13 cellular contexts compared by ENCODE assay signal in the genomic region with DNA sequence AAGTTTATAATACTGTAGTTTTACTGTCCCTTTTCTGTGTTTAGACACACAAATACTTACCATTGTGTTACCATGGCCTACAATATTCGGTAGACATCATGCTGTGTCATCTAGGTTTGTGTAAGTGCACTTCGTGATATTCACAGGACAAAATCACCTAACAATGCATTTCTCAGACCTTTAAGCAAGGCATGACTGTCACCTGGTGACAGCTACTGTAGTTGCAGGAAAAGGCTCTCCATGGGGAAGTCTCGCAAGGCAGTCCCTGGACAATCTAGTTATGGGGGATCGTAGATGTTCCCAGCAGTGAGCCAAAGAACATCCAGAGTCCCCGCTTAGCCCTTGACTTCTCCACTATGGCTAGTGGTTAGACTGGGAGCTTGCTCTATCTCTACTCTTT.
DNase-seq lines count a peak whose midpoint lies in the region; ATAC-seq, FAIRE-seq and TF ChIP-seq lines count a peak whose summit lies in the region.
"Had no signal": no experiment of that assay in that cellular context is flagged by ENCODE, and none has a peak within 500 bp of the region (broad histone marks: within the 10 kb centered on the region; RNA-seq: fewer than 3 reads in every experiment).

No MANE protein-coding gene starts in this region.

- FAIRE-seq in bronchial epithelial cell (lab: Jason Lieb, UNC): peak; percentile 23

- H3F3A ChIP-seq in neural progenitor cell (ENCODE audit: low read depth): peaks cover 15% of the 10 kb centered on the region

- no peak overlapping the region for H3K4me3 Mint-ChIP-seq in neural progenitor cell
- no peak overlapping the region for H3K4me3 Mint-ChIP-seq in activated T-helper 1 cell treated with anti-CD3 and anti-CD28 coated beads, Interleukin-12 subunit alpha, Interleukin-12 subunit beta, Interleukin-2, Interleukin-4 antibody, amounts not matched to agents 30 ng/mL and 10 ng/mL and 1 ng/mL, durations not matched to agents 14 hours and 24 hours and 36 hours
- H3K4me3 Mint-ChIP-seq: activated naive CD8-positive, alpha-beta T cell; dendritic cell treated with granulocyte-macrophage colony-stimulating factor and Interleukin-4, amounts not matched to agents 40 ng/mL and 50 ng/mL, for 4 days had no signal

- no peak for TF ChIP-seq EP300 in Ishikawa (IDR thresholded peaks at IDR 0.05; ENCODE audit: borderline replicate concordance)

- H3K9me3 ChIP-seq in neural progenitor cell (ENCODE audit: low read depth): no peaks in the 10 kb centered on the region
- H3K9me3 ChIP-seq: thyroid gland had no signal

- peak; percentile 46 for TF ChIP-seq RAD21 in Ishikawa (IDR thresholded peaks at IDR 0.05; ENCODE audit: low read depth)

- H3K36me3 Mint-ChIP-seq in neural progenitor cell: peaks cover 7% of the 10 kb centered on the region
- H3K36me3 Mint-ChIP-seq in activated T-helper 1 cell treated with anti-CD3 and anti-CD28 coated beads, Interleukin-12 subunit alpha, Interleukin-12 subunit beta, Interleukin-2, Interleukin-4 antibody, amounts not matched to agents 30 ng/mL and 10 ng/mL and 1 ng/mL, durations not matched to agents 14 hours and 24 hours and 36 hours (ENCODE audit: low read depth): peaks cover 14% of the 10 kb centered on the region
- H3K36me3 Mint-ChIP-seq: activated naive CD8-positive, alpha-beta T cell had no signal

- H3K4me3 ChIP-seq in bronchial epithelial cell (ENCODE audit: low read depth, low read length) (no peak overlapping the region), neural progenitor cell (no peak overlapping the region)
- H3K4me3 ChIP-seq: thyroid gland had no signal

- H3K79me2 ChIP-seq in neural progenitor cell (ENCODE audit: low read depth): no peaks in the 10 kb centered on the region

- H3K4me1 ChIP-seq in neural progenitor cell: peaks cover 16% of the 10 kb centered on the region
- H3K4me1 ChIP-seq: thyroid gland had no signal

- H3K4me2 ChIP-seq in neural progenitor cell: no peak overlapping the region

- H3K27me3 Mint-ChIP-seq in neural progenitor cell (ENCODE audit: insufficient read depth, low read depth): peaks cover 8% of the 10 kb centered on the region
- peaks cover 15% of the 10 kb centered on the region for H3K27me3 Mint-ChIP-seq in activated T-helper 1 cell treated with anti-CD3 and anti-CD28 coated beads, Interleukin-12 subunit alpha, Interleukin-12 subunit beta, Interleukin-2, Interleukin-4 antibody, amounts not matched to agents 30 ng/mL and 10 ng/mL and 1 ng/mL, durations not matched to agents 14 hours and 24 hours and 36 hours (ENCODE audit: insufficient read depth)

- H2AFZ ChIP-seq in neural progenitor cell (replicated peaks): no peak overlapping the region

- ATAC-seq in HG02852 (IDR thresholded peaks at IDR 0.05; ENCODE audit: unreplicated experiment): no peak

- H3K36me3 ChIP-seq in bronchial epithelial cell (ENCODE audit: control insufficient read depth, insufficient read depth, low read length) (peaks cover 2% of the 10 kb centered on the region), neural progenitor cell (no peaks in the 10 kb centered on the region)

- H3K27me3 ChIP-seq in bronchial epithelial cell (ENCODE audit: control insufficient read depth, insufficient read depth, low read length): peaks cover 3% of the 10 kb centered on the region
- H3K27me3 ChIP-seq in neural progenitor cell: no peaks in the 10 kb centered on the region
- H3K27me3 ChIP-seq: thyroid gland had no signal

- H3K9ac ChIP-seq in neural progenitor cell: no peak overlapping the region

- no peak overlapping the region for H3K27ac ChIP-seq in neural progenitor cell
- H3K27ac ChIP-seq: thyroid gland had no signal

- DNase-seq in ELR (ENCODE audit: low read depth): peak; percentile 16
- DNase-seq in bronchial epithelial cell (ENCODE audit: low read depth): peak; percentile 31
- DNase-seq in neural progenitor cell (ENCODE audit: low spot score): peak; percentile 52
- no peak for DNase-seq in AG20443 (ENCODE audit: low spot score)
- no peak for DNase-seq in activated T-helper 1 cell treated with anti-CD3 and anti-CD28 coated beads, Interleukin-12 subunit alpha, Interleukin-12 subunit beta, Interleukin-2, Interleukin-4 antibody, amounts not matched to agents 30 ng/mL and 10 ng/mL and 1 ng/mL, durations not matched to agents 14 hours and 24 hours and 36 hours (ENCODE audit: low spot score)
- DNase-seq: KBM-7, NCI-H2081 treated with DMSO at 0.1 percent for 48 hours, RPMI8226, thyroid gland had no signal

- H4K20me1 ChIP-seq in neural progenitor cell (ENCODE audit: low read depth): no peaks in the 10 kb centered on the region

- intact Hi-C loops in activated T-helper 1 cell treated with anti-CD3 and anti-CD28 coated beads, Interleukin-12 subunit alpha, Interleukin-12 subunit beta, Interleukin-2, Interleukin-4 antibody, amounts not matched to agents 30 ng/mL and 10 ng/mL and 1 ng/mL, durations not matched to agents 14 hours and 24 hours and 36 hours (cut with micrococcal nuclease): no loop called here

- H3K4me1 Mint-ChIP-seq in neural progenitor cell: peaks cover 12% of the 10 kb centered on the region
- H3K4me1 Mint-ChIP-seq in activated T-helper 1 cell treated with anti-CD3 and anti-CD28 coated beads, Interleukin-12 subunit alpha, Interleukin-12 subunit beta, Interleukin-2, Interleukin-4 antibody, amounts not matched to agents 30 ng/mL and 10 ng/mL and 1 ng/mL, durations not matched to agents 14 hours and 24 hours and 36 hours (ENCODE audit: low read depth): no peaks in the 10 kb centered on the region

- H3K27ac Mint-ChIP-seq in neural progenitor cell: no peak overlapping the region
- H3K27ac Mint-ChIP-seq in activated T-helper 1 cell treated with anti-CD3 and anti-CD28 coated beads, Interleukin-12 subunit alpha, Interleukin-12 subunit beta, Interleukin-2, Interleukin-4 antibody, amounts not matched to agents 30 ng/mL and 10 ng/mL and 1 ng/mL, durations not matched to agents 14 hours and 24 hours and 36 hours: no peak overlapping the region
- H3K27ac Mint-ChIP-seq: activated naive CD8-positive, alpha-beta T cell; dendritic cell treated with granulocyte-macrophage colony-stimulating factor and Interleukin-4, amounts not matched to agents 40 ng/mL and 50 ng/mL, for 4 days had no signal

- no peaks in the 10 kb centered on the region for H3K9me3 Mint-ChIP-seq in neural progenitor cell
- no peaks in the 10 kb centered on the region for H3K9me3 Mint-ChIP-seq in activated T-helper 1 cell treated with anti-CD3 and anti-CD28 coated beads, Interleukin-12 subunit alpha, Interleukin-12 subunit beta, Interleukin-2, Interleukin-4 antibody, amounts not matched to agents 30 ng/mL and 10 ng/mL and 1 ng/mL, durations not matched to agents 14 hours and 24 hours and 36 hours
- H3K9me3 Mint-ChIP-seq: dendritic cell treated with granulocyte-macrophage colony-stimulating factor and Interleukin-4, amounts not matched to agents 40 ng/mL and 50 ng/mL, for 4 days had no signal

- TF ChIP-seq CTCF in bronchial epithelial cell (IDR thresholded peaks at IDR 0.05; ENCODE audit: insufficient read depth, low read length, severe bottlenecking) (peak; percentile 61), neural progenitor cell (IDR thresholded peaks at IDR 0.05) (peak; percentile 67)

TF ChIP-seq in Ishikawa, 13 proteins besides CTCF, POLR2A, EP300 and RAD21:
- TF ChIP-seq TAF1 (IDR thresholded peaks at IDR 0.05; ENCODE audit: low read depth) (no peak), EGR1 (IDR thresholded peaks at IDR 0.05) (no peak), MAX (IDR thresholded peaks at IDR 0.05) (no peak), FOXM1 (IDR thresholded peaks at IDR 0.05; ENCODE audit: borderline replicate concordance, low read depth) (no peak), CREB1 (IDR thresholded peaks at IDR 0.05; ENCODE audit: low read depth) (no peak)
- TF ChIP-seq, protein P1, sequence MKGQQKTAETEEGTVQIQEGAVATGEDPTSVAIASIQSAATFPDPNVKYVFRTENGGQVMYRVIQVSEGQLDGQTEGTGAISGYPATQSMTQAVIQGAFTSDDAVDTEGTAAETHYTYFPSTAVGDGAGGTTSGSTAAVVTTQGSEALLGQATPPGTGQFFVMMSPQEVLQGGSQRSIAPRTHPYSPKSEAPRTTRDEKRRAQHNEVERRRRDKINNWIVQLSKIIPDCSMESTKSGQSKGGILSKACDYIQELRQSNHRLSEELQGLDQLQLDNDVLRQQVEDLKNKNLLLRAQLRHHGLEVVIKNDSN (IDR thresholded peaks at IDR 0.05): no peak

Comparison
In these comparisons a context has a peak if more than half of its experiments do, and no peak if none do; other contexts are left out.
1. DNase-seq: peak in ELR (single experiment), bronchial epithelial cell (single experiment) and neural progenitor cell (single experiment); none in AG20443 (single experiment) and activated T-helper 1 cell treated with anti-CD3 and anti-CD28 coated beads, Interleukin-12 subunit alpha, Interleukin-12 subunit beta, Interleukin-2, Interleukin-4 antibody, amounts not matched to agents 30 ng/mL and 10 ng/mL and 1 ng/mL, durations not matched to agents 14 hours and 24 hours and 36 hours (single experiment).